Comparison of ENCODE assay signal across 33 cellular contexts in the genomic region with DNA sequence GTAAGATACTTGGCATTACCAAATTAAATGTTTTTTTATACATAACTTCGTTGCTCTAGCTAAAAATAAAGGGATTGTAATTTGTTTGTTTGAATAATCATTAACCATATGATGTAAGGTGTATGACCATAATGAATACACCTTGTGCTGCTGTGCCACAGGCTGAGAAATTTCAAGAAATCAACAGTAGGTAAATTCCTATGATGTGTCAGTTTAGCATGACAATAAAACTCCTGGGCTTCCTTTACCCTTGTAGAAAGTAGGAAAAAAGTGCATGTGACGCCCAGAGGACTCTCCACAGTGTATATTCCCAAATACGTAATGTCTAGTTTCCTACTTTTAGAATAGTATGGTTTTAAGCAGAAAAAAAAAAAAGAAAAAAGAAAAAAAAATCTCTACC.
"Had no signal": no experiment of that assay in that cellular context is flagged by ENCODE, and none has a peak within 500 bp of the region (broad histone marks: within the 10 kb centered on the region; RNA-seq: fewer than 3 reads in every experiment).

No MANE protein-coding gene starts in this region.

- H3K36me3 ChIP-seq: adrenal gland, esophagus squamous epithelium, gastroesophageal sphincter, heart right ventricle, WERI-Rb-1 had no signal

- H3K27ac ChIP-seq: adrenal gland, body of pancreas, epithelial cell of prostate, esophagus squamous epithelium, gastroesophageal sphincter, heart right ventricle, WERI-Rb-1 had no signal

- DNase-seq: activated CD4-positive, alpha-beta memory T cell treated with anti-CD3 and anti-CD28 coated beads, Interleukin-2, amount 10 ng/mL, durations not matched to agents 7 days and 5 days; activated CD4-positive, alpha-beta T cell treated with anti-CD3 and anti-CD28 coated beads for 36 hours; activated CD4-positive, alpha-beta T cell treated with anti-CD3 and anti-CD28 coated beads, Interleukin-2, amount 10 ng/mL, durations not matched to agents 24 days and 14 days; activated CD4-positive, CD25-positive, alpha-beta regulatory T cell; activated CD4-positive, CD25-positive, alpha-beta regulatory T cell treated with anti-CD3 and anti-CD28 coated beads, Interleukin-2, amount 50 U/mL, for 72 hours; activated CD8-positive, alpha-beta memory T cell treated with anti-CD3 and anti-CD28 coated beads, Interleukin-2, amount 50 U/mL, for 48 hours; activated effector memory CD4-positive, alpha-beta T cell treated with anti-CD3 and anti-CD28 coated beads, Interleukin-2, amount 50 U/mL, for 16 hours; activated naive CD4-positive, alpha-beta T cell treated with anti-CD3 and anti-CD28 coated beads for 36 hours; activated naive CD8-positive, alpha-beta T cell treated with anti-CD3 and anti-CD28 coated beads for 36 hours; activated naive CD8-positive, alpha-beta T cell treated with anti-CD3 and anti-CD28 coated beads, Interleukin-2, amount 50 U/mL, for 24 hours; activated T-cell treated with anti-CD3 and anti-CD28 coated beads for 4 hours; activated T-cell treated with anti-CD3 and anti-CD28 coated beads, Interleukin-2, amount 50 U/mL, for 24 hours; adrenal gland; amygdala; aorta; body of pancreas; caudate nucleus; cortex of kidney; dermis blood vessel endothelial cell; effector CD8-positive, alpha-beta T cell; esophagus squamous epithelium; foreskin melanocyte; heart right ventricle; T-cell; T1000; WERI-Rb-1 had no signal

- H3K27ac Mint-ChIP-seq: activated CD4-positive, alpha-beta memory T cell treated with anti-CD3 and anti-CD28 coated beads, Interleukin-2, amount 10 ng/mL, durations not matched to agents 7 days and 5 days; activated CD4-positive, alpha-beta T cell treated with anti-CD3 and anti-CD28 coated beads for 36 hours; activated CD4-positive, alpha-beta T cell treated with anti-CD3 and anti-CD28 coated beads, Interleukin-2, amount 10 ng/mL, durations not matched to agents 24 days and 14 days; activated naive CD4-positive, alpha-beta T cell treated with anti-CD3 and anti-CD28 coated beads for 36 hours; activated naive CD4-positive, alpha-beta T cell treated with anti-CD3 and anti-CD28 coated beads, Interleukin-2, amount 50 U/mL, for 24 hours; activated naive CD8-positive, alpha-beta T cell treated with anti-CD3 and anti-CD28 coated beads for 36 hours; activated naive CD8-positive, alpha-beta T cell treated with anti-CD3 and anti-CD28 coated beads, Interleukin-2, amount 50 U/mL, for 24 hours; activated T-cell treated with anti-CD3 and anti-CD28 coated beads, Interleukin-2, amount 50 U/mL, for 24 hours; activated T-helper 1 cell treated with anti-CD3 and anti-CD28 coated beads, Interleukin-12 subunit alpha, Interleukin-12 subunit beta, Interleukin-2, Interleukin-4 antibody, amounts not matched to agents 30 ng/mL and 10 ng/mL and 1 ng/mL, durations not matched to agents 14 hours and 24 hours and 36 hours; activated T-helper 2 cell treated with anti-CD3 and anti-CD28 coated beads, Interferon-gamma antibody, Interleukin-2, Interleukin-4, amounts not matched to agents 10 μg/mL and 5 μg/mL and 100 μg/mL, durations not matched to agents 14 hours and 24 hours and 36 hours; T-cell; T-helper 1 cell treated with Interleukin-12 subunit alpha and Interleukin-12 subunit beta and Interleukin-4 antibody, amounts not matched to agents 30 μg/mL and 1 μg/mL, for 36 hours; T-helper 2 cell treated with Interferon-gamma antibody and Interleukin-4, amounts not matched to agents 5 μg/mL and 100 μg/mL, for 36 hours had no signal

- H3K4me1 ChIP-seq: adrenal gland, body of pancreas, esophagus squamous epithelium, heart right ventricle had no signal

- H3K4me3 Mint-ChIP-seq: activated CD4-positive, alpha-beta memory T cell treated with anti-CD3 and anti-CD28 coated beads, Interleukin-2, amount 10 ng/mL, durations not matched to agents 7 days and 5 days; activated CD4-positive, alpha-beta T cell treated with anti-CD3 and anti-CD28 coated beads for 36 hours; activated CD4-positive, alpha-beta T cell treated with anti-CD3 and anti-CD28 coated beads, Interleukin-2, amount 10 ng/mL, durations not matched to agents 24 days and 14 days; activated naive CD4-positive, alpha-beta T cell treated with anti-CD3 and anti-CD28 coated beads for 36 hours; activated naive CD4-positive, alpha-beta T cell treated with anti-CD3 and anti-CD28 coated beads, Interleukin-2, amount 50 U/mL, for 24 hours; activated naive CD8-positive, alpha-beta T cell treated with anti-CD3 and anti-CD28 coated beads for 36 hours; activated naive CD8-positive, alpha-beta T cell treated with anti-CD3 and anti-CD28 coated beads, Interleukin-2, amount 50 U/mL, for 24 hours; activated T-cell treated with anti-CD3 and anti-CD28 coated beads, Interleukin-2, amount 50 U/mL, for 24 hours; activated T-helper 1 cell treated with anti-CD3 and anti-CD28 coated beads, Interleukin-12 subunit alpha, Interleukin-12 subunit beta, Interleukin-2, Interleukin-4 antibody, amounts not matched to agents 30 ng/mL and 10 ng/mL and 1 ng/mL, durations not matched to agents 14 hours and 24 hours and 36 hours; T-cell; T-helper 1 cell treated with Interleukin-12 subunit alpha and Interleukin-12 subunit beta and Interleukin-4 antibody, amounts not matched to agents 30 μg/mL and 1 μg/mL, for 36 hours; T-helper 2 cell treated with Interferon-gamma antibody and Interleukin-4, amounts not matched to agents 5 μg/mL and 100 μg/mL, for 36 hours had no signal

- H3K9me3 Mint-ChIP-seq: activated CD4-positive, alpha-beta memory T cell treated with anti-CD3 and anti-CD28 coated beads, Interleukin-2, amount 10 ng/mL, durations not matched to agents 7 days and 5 days; activated CD4-positive, alpha-beta T cell treated with anti-CD3 and anti-CD28 coated beads, Interleukin-2, amount 10 ng/mL, durations not matched to agents 24 days and 14 days; activated naive CD8-positive, alpha-beta T cell treated with anti-CD3 and anti-CD28 coated beads, Interleukin-2, amount 50 U/mL, for 24 hours; activated T-cell treated with anti-CD3 and anti-CD28 coated beads, Interleukin-2, amount 50 U/mL, for 24 hours; activated T-helper 1 cell treated with anti-CD3 and anti-CD28 coated beads, Interleukin-12 subunit alpha, Interleukin-12 subunit beta, Interleukin-2, Interleukin-4 antibody, amounts not matched to agents 30 ng/mL and 10 ng/mL and 1 ng/mL, durations not matched to agents 14 hours and 24 hours and 36 hours; activated T-helper 2 cell treated with anti-CD3 and anti-CD28 coated beads, Interferon-gamma antibody, Interleukin-2, Interleukin-4, amounts not matched to agents 10 μg/mL and 5 μg/mL and 100 μg/mL, durations not matched to agents 14 hours and 24 hours and 36 hours; T-helper 1 cell treated with Interleukin-12 subunit alpha and Interleukin-12 subunit beta and Interleukin-4 antibody, amounts not matched to agents 30 μg/mL and 1 μg/mL, for 36 hours; T-helper 2 cell treated with Interferon-gamma antibody and Interleukin-4, amounts not matched to agents 5 μg/mL and 100 μg/mL, for 36 hours had no signal

- H3K27me3 ChIP-seq: adrenal gland, body of pancreas, esophagus squamous epithelium, gastroesophageal sphincter, heart right ventricle had no signal

- ATAC-seq: activated CD4-positive, alpha-beta T cell treated with anti-CD3 and anti-CD28 coated beads for 36 hours; activated naive CD8-positive, alpha-beta T cell treated with anti-CD3 and anti-CD28 coated beads, Interleukin-2, amount 50 U/mL, for 24 hours; body of pancreas; gastroesophageal sphincter; heart right ventricle; T-cell had no signal

- H3K4me3 ChIP-seq: adrenal gland, body of pancreas, esophagus squamous epithelium, gastroesophageal sphincter, heart right ventricle had no signal

- H3K27me3 Mint-ChIP-seq: activated CD4-positive, alpha-beta memory T cell treated with anti-CD3 and anti-CD28 coated beads, Interleukin-2, amount 10 ng/mL, durations not matched to agents 7 days and 5 days; activated CD4-positive, alpha-beta T cell treated with anti-CD3 and anti-CD28 coated beads for 36 hours; activated CD4-positive, alpha-beta T cell treated with anti-CD3 and anti-CD28 coated beads, Interleukin-2, amount 10 ng/mL, durations not matched to agents 24 days and 14 days; activated naive CD4-positive, alpha-beta T cell treated with anti-CD3 and anti-CD28 coated beads, Interleukin-2, amount 50 U/mL, for 24 hours; activated naive CD8-positive, alpha-beta T cell treated with anti-CD3 and anti-CD28 coated beads for 36 hours; activated naive CD8-positive, alpha-beta T cell treated with anti-CD3 and anti-CD28 coated beads, Interleukin-2, amount 50 U/mL, for 24 hours; activated T-cell treated with anti-CD3 and anti-CD28 coated beads, Interleukin-2, amount 50 U/mL, for 24 hours; T-cell had no signal

- H3K36me3 Mint-ChIP-seq: activated naive CD8-positive, alpha-beta T cell treated with anti-CD3 and anti-CD28 coated beads for 36 hours; T-cell had no signal
